Comparison of ENCODE assay signal across 8 cellular contexts in genomic region chr10:74058658-74059057, GRCh38.
DNase-seq lines count a peak whose midpoint lies in the region; ATAC-seq, FAIRE-seq and TF ChIP-seq lines count a peak whose summit lies in the region.

No MANE protein-coding gene starts in this region.

- TF ChIP-seq EP300 in gastroesophageal sphincter (IDR thresholded peaks at IDR 0.05) = no peak

- peaks cover 0 to 13% of the 10 kb centered on the region in 2 donors for H3K36me3 ChIP-seq in gastroesophageal sphincter

- no peak for ATAC-seq in gastroesophageal sphincter

- peak overlapping the region; percentile 24 for H3K27ac Mint-ChIP-seq in activated CD4-positive, alpha-beta memory T cell treated with anti-CD3 and anti-CD28 coated beads, Interleukin-2, amount 10 ng/mL, durations not matched to agents 7 days and 5 days
- peak overlapping the region; percentile 11 for H3K27ac Mint-ChIP-seq in mesothelial cell of epicardium

- 47 to 100% methylated on average over 1 to 7 of the region's 7 CpGs for WGBS in gastroesophageal sphincter (ENCODE audit: low coverage in 1 of 2), 2 donors

- TF ChIP-seq POLR2A in gastroesophageal sphincter (IDR thresholded peaks at IDR 0.05) = no peak

- CTCF ChIA-PET in activated CD4-positive, alpha-beta memory T cell treated with anti-CD3 and anti-CD28 coated beads, Interleukin-2, amount 10 ng/mL, durations not matched to agents 7 days and 5 days (lab: Charles Lee) = interaction anchor here (0.6 to 2.0 kb wide), 8 partner anchors 18 to 315 kb away, joined by 3 to 9 read pairs (median 4); no protein-coding TSS in a partner anchor

- H3K27me3 Mint-ChIP-seq in activated CD4-positive, alpha-beta memory T cell treated with anti-CD3 and anti-CD28 coated beads, Interleukin-2, amount 10 ng/mL, durations not matched to agents 7 days and 5 days = no peaks in the 10 kb centered on the region
- H3K27me3 Mint-ChIP-seq in mesothelial cell of epicardium (ENCODE audit: low read depth) = no peaks in the 10 kb centered on the region

- peaks cover 0 to 8% (median 0%) of the 10 kb centered on the region in 3 donors for H3K9me3 ChIP-seq in gastroesophageal sphincter

- H3K9me3 Mint-ChIP-seq in activated CD4-positive, alpha-beta memory T cell treated with anti-CD3 and anti-CD28 coated beads, Interleukin-2, amount 10 ng/mL, durations not matched to agents 7 days and 5 days = peaks cover 3% of the 10 kb centered on the region
- peaks cover 7% of the 10 kb centered on the region for H3K9me3 Mint-ChIP-seq in mesothelial cell of epicardium

- TF ChIP-seq CTCF in mesothelial cell of epicardium (IDR thresholded peaks at IDR 0.05; ENCODE audit: unreplicated experiment) (no peak), gastroesophageal sphincter (IDR thresholded peaks at IDR 0.05) (no peak)

- no peak overlapping the region for H3K4me3 Mint-ChIP-seq in activated CD4-positive, alpha-beta memory T cell treated with anti-CD3 and anti-CD28 coated beads, Interleukin-2, amount 10 ng/mL, durations not matched to agents 7 days and 5 days
- H3K4me3 Mint-ChIP-seq in mesothelial cell of epicardium = no peak overlapping the region

- FAIRE-seq in HTR-8/SVneo (lab: Jason Lieb, UNC) = peak; percentile 23

- H3K27ac ChIP-seq in gastroesophageal sphincter = peak overlapping the region in 1 of 4 donors; percentile 58

- H3K27me3 ChIP-seq in gastroesophageal sphincter = no peaks in the 10 kb centered on the region

- peaks cover 14 to 79% (median 27%) of the 10 kb centered on the region in 3 donors for H3K4me1 ChIP-seq in gastroesophageal sphincter

- POLR2A ChIA-PET in activated CD4-positive, alpha-beta memory T cell treated with anti-CD3 and anti-CD28 coated beads, Interleukin-2, amount 10 ng/mL, durations not matched to agents 7 days and 5 days (lab: Charles Lee) = interaction anchor here (1.0 to 1.5 kb wide), 2 partner anchors 11 to 169 kb away, joined by 3 read pairs; no protein-coding TSS in a partner anchor

- H3K4me3 ChIP-seq in gastroesophageal sphincter = no peak overlapping the region

- peaks cover 66% of the 10 kb centered on the region for H3K4me1 Mint-ChIP-seq in activated CD4-positive, alpha-beta memory T cell treated with anti-CD3 and anti-CD28 coated beads, Interleukin-2, amount 10 ng/mL, durations not matched to agents 7 days and 5 days
- H3K4me1 Mint-ChIP-seq in mesothelial cell of epicardium = peaks cover 28% of the 10 kb centered on the region

- DNase-seq in DMS79 treated with DMSO at 0.1 percent for 48 hours (lab: John Stamatoyannopoulos, UW) = peak; percentile 2
- DNase-seq in HTR-8/SVneo (ENCODE audit: insufficient read length, low spot score) = no peak
- DNase-seq in activated CD4-positive, alpha-beta memory T cell treated with anti-CD3 and anti-CD28 coated beads, Interleukin-2, amount 10 ng/mL, durations not matched to agents 7 days and 5 days = peak; percentile 34
- no peak for DNase-seq in mesothelial cell of epicardium (ENCODE audit: low spot score in 2 of 2, unreplicated experiment in 2 of 2)
- DNase-seq in COLO829 (ENCODE audit: low spot score) = no peak
- DNase-seq in OCI-M2 (lab: John Stamatoyannopoulos, UW; ENCODE audit: unreplicated experiment) = no peak
- no peak for DNase-seq in LoVo (ENCODE audit: low spot score)

- peaks cover 30% of the 10 kb centered on the region for H3K36me3 Mint-ChIP-seq in activated CD4-positive, alpha-beta memory T cell treated with anti-CD3 and anti-CD28 coated beads, Interleukin-2, amount 10 ng/mL, durations not matched to agents 7 days and 5 days (ENCODE audit: low read depth)
- peaks cover 10% of the 10 kb centered on the region for H3K36me3 Mint-ChIP-seq in mesothelial cell of epicardium

Comparison
In these comparisons a context has a peak if more than half of its experiments do, and no peak if none do; other contexts are left out.
1. DNase-seq: peak in DMS79 treated with DMSO at 0.1 percent for 48 hours (single experiment) and activated CD4-positive, alpha-beta memory T cell treated with anti-CD3 and anti-CD28 coated beads, Interleukin-2, amount 10 ng/mL, durations not matched to agents 7 days and 5 days (single experiment); none in HTR-8/SVneo (single experiment), mesothelial cell of epicardium (0 of 2), COLO829 (single experiment), OCI-M2 (single experiment) and LoVo (single experiment).